Comparison of ENCODE assay signal across 16 cellular contexts in genomic region chr2:172248381-172249173, GRCh38.
DNase-seq lines count a peak whose midpoint lies in the region; ATAC-seq and TF ChIP-seq lines count a peak whose summit lies in the region.
"Had no signal": no experiment of that assay in that cellular context is flagged by ENCODE, and none has a peak within 500 bp of the region (broad histone marks: within the 10 kb centered on the region; RNA-seq: fewer than 3 reads in every experiment).

No MANE protein-coding gene starts in this region.

- H3K4me3 Mint-ChIP-seq in endodermal cell: no peak overlapping the region
- H3K4me3 Mint-ChIP-seq in CD8-positive, alpha-beta T cell: no peak overlapping the region
- H3K4me3 Mint-ChIP-seq: CD8-positive, alpha-beta memory T cell; dendritic cell treated with granulocyte-macrophage colony-stimulating factor and Interleukin-4, amounts not matched to agents 40 ng/mL and 50 ng/mL, for 4 days; naive thymus-derived CD8-positive, alpha-beta T cell had no signal

- CTCF ChIA-PET in CD8-positive, alpha-beta T cell (lab: Charles Lee): interaction anchor here (0.8 kb wide), 1 partner anchor 38 kb away, joined by 3 read pairs; no protein-coding TSS in a partner anchor

- DNase-seq in GM23248: peak; percentile 80
- DNase-seq in NCI-H82 treated with DMSO at 0.1 percent for 48 hours (lab: John Stamatoyannopoulos, UW; ENCODE audit: unreplicated experiment): peak; percentile 87
- peak; percentile 52 for DNase-seq in endodermal cell
- DNase-seq in osteoblast (ENCODE audit: insufficient read length, low spot score, missing footprints): no peak
- no peak for DNase-seq in CD8-positive, alpha-beta T cell
- no peak for DNase-seq in hepatocyte (ENCODE audit: low spot score)
- DNase-seq in midbrain (lab: John Stamatoyannopoulos, UW): no peak
- DNase-seq: activated T-cell treated with anti-CD3 and anti-CD28 coated beads for 4 hours; CD8-positive, alpha-beta memory T cell; gastrocnemius medialis; left cardiac atrium; naive thymus-derived CD8-positive, alpha-beta T cell; NCI-H2171 treated with DMSO at 0.1 percent for 48 hours; Right ventricle myocardium superior had no signal

- H3F3A ChIP-seq in GM23248 (ENCODE audit: insufficient read depth): peaks cover 56% of the 10 kb centered on the region

- H3K4me1 ChIP-seq in GM23248 (ENCODE audit: insufficient read depth): peaks cover 61% of the 10 kb centered on the region
- H3K4me1 ChIP-seq in endodermal cell (ENCODE audit: control insufficient read depth, insufficient read depth, low read length): no peaks in the 10 kb centered on the region
- peaks cover 45% of the 10 kb centered on the region for H3K4me1 ChIP-seq in osteoblast (ENCODE audit: insufficient read depth, low read length)
- peaks cover 6% of the 10 kb centered on the region for H3K4me1 ChIP-seq in CD8-positive, alpha-beta T cell (ENCODE audit: insufficient read depth, low read length)
- peaks cover 4% of the 10 kb centered on the region for H3K4me1 ChIP-seq in hepatocyte (ENCODE audit: insufficient read depth)
- H3K4me1 ChIP-seq: gastrocnemius medialis had no signal

- H4K20me1 ChIP-seq in GM23248 (ENCODE audit: insufficient read depth) (no peaks in the 10 kb centered on the region), osteoblast (ENCODE audit: insufficient read depth, low read length) (no peaks in the 10 kb centered on the region), hepatocyte (ENCODE audit: insufficient read depth, poor library complexity, severe bottlenecking) (no peaks in the 10 kb centered on the region)

- H3K9me3 ChIP-seq in GM23248 (ENCODE audit: low read depth) (no peaks in the 10 kb centered on the region), endodermal cell (ENCODE audit: control insufficient read depth, low read length) (no peaks in the 10 kb centered on the region), osteoblast (ENCODE audit: low read depth, low read length) (no peaks in the 10 kb centered on the region), hepatocyte (ENCODE audit: low read depth) (no peaks in the 10 kb centered on the region)
- no peaks in the 10 kb centered on the region for H3K9me3 ChIP-seq in CD8-positive, alpha-beta T cell (ENCODE audit: low read length)
- H3K9me3 ChIP-seq: gastrocnemius medialis had no signal

- H3K4me3 ChIP-seq in GM23248 (no peak overlapping the region), endodermal cell (ENCODE audit: low read length) (no peak overlapping the region), osteoblast (ENCODE audit: insufficient read depth, low read length) (no peak overlapping the region), hepatocyte (no peak overlapping the region)
- H3K4me3 ChIP-seq in CD8-positive, alpha-beta T cell (ENCODE audit: low read depth, low read length): no peak overlapping the region
- H3K4me3 ChIP-seq: gastrocnemius medialis had no signal

- H3K27me3 Mint-ChIP-seq in endodermal cell (ENCODE audit: insufficient read depth): peaks cover 18% of the 10 kb centered on the region
- H3K27me3 Mint-ChIP-seq in CD8-positive, alpha-beta T cell (ENCODE audit: low read depth): no peaks in the 10 kb centered on the region

- H3K27me3 ChIP-seq in GM23248 (replicated peaks; ENCODE audit: insufficient read depth): no peaks in the 10 kb centered on the region
- no peaks in the 10 kb centered on the region for H3K27me3 ChIP-seq in endodermal cell (ENCODE audit: control insufficient read depth, insufficient read depth, low read length, poor library complexity, severe bottlenecking)
- H3K27me3 ChIP-seq in osteoblast (ENCODE audit: insufficient read depth, low read length): no peaks in the 10 kb centered on the region
- no peaks in the 10 kb centered on the region for H3K27me3 ChIP-seq in CD8-positive, alpha-beta T cell (ENCODE audit: insufficient read depth, low read length)
- H3K27me3 ChIP-seq in hepatocyte: no peaks in the 10 kb centered on the region
- H3K27me3 ChIP-seq: gastrocnemius medialis had no signal

- 33 to 36% methylated on average over 5 of the region's 5 CpGs for WGBS in GM23248 (ENCODE audit: low coverage in 1 of 2, low lambda C conversion rate in 2 of 2, missing lambda C conversion rate in 2 of 2), 2 experiments
- 77 to 86% methylated on average over 3 to 5 of the region's 5 CpGs for WGBS in endodermal cell (ENCODE audit: insufficient coverage in 1 of 2, insufficient read length in 1 of 2), 2 experiments
- WGBS in hepatocyte (ENCODE audit: low lambda C conversion rate, missing lambda C conversion rate): 73% methylated on average over 5 of the region's 5 CpGs

- H3K9me3 Mint-ChIP-seq in endodermal cell: no peaks in the 10 kb centered on the region
- H3K9me3 Mint-ChIP-seq in CD8-positive, alpha-beta T cell: no peaks in the 10 kb centered on the region
- H3K9me3 Mint-ChIP-seq: CD8-positive, alpha-beta memory T cell had no signal

- no peak overlapping the region for H3K27ac Mint-ChIP-seq in endodermal cell
- H3K27ac Mint-ChIP-seq in CD8-positive, alpha-beta T cell: no peak overlapping the region
- H3K27ac Mint-ChIP-seq: dendritic cell treated with granulocyte-macrophage colony-stimulating factor and Interleukin-4, amounts not matched to agents 40 ng/mL and 50 ng/mL, for 4 days; naive thymus-derived CD8-positive, alpha-beta T cell had no signal

- H3K4me2 ChIP-seq in GM23248 (ENCODE audit: unreplicated experiment) (peak overlapping the region; percentile 24), osteoblast (ENCODE audit: insufficient read depth, low read length) (no peak overlapping the region), hepatocyte (no peak overlapping the region)

- H3K36me3 ChIP-seq in GM23248 (ENCODE audit: low read depth): no peaks in the 10 kb centered on the region
- H3K36me3 ChIP-seq in endodermal cell (ENCODE audit: control insufficient read depth, insufficient read depth, low read length): no peaks in the 10 kb centered on the region
- H3K36me3 ChIP-seq in osteoblast (ENCODE audit: insufficient read depth, low read length): no peaks in the 10 kb centered on the region
- no peaks in the 10 kb centered on the region for H3K36me3 ChIP-seq in CD8-positive, alpha-beta T cell (ENCODE audit: insufficient read depth, low read length)
- no peaks in the 10 kb centered on the region for H3K36me3 ChIP-seq in hepatocyte (replicated peaks; ENCODE audit: insufficient read depth, low read depth)
- H3K36me3 ChIP-seq: gastrocnemius medialis had no signal

- TF ChIP-seq CTCF in endodermal cell (conservative IDR thresholded peaks at IDR 0.05) (no peak), osteoblast (IDR thresholded peaks at IDR 0.05; ENCODE audit: extremely low read depth, low read depth, low read length) (no peak), hepatocyte (IDR thresholded peaks at IDR 0.05; ENCODE audit: poor library complexity) (no peak)
- no peak for TF ChIP-seq CTCF in CD8-positive, alpha-beta T cell (IDR thresholded peaks at IDR 0.05)

- intact Hi-C loops in CD8-positive, alpha-beta T cell (cut with DNase I, micrococcal nuclease): no loop called here

- POLR2A ChIA-PET in CD8-positive, alpha-beta T cell (lab: Charles Lee): interaction anchor here (0.6 kb wide), 1 partner anchor 40 kb away, joined by 4 read pairs; no protein-coding TSS in a partner anchor

- H3K4me1 Mint-ChIP-seq in endodermal cell: peaks cover 17% of the 10 kb centered on the region
- peaks cover 12% of the 10 kb centered on the region for H3K4me1 Mint-ChIP-seq in CD8-positive, alpha-beta T cell (ENCODE audit: low read depth)

- in situ Hi-C loops in GM23248 (cut with MboI): no loop called here

- H2AFZ ChIP-seq in GM23248 (0 out of 2 replicates have a peak overlapping the region, but pooled peaks have one; percentile 22), osteoblast (ENCODE audit: low read length) (peak overlapping the region; percentile 26), hepatocyte (no peak overlapping the region)

- no peaks in the 10 kb centered on the region for H3K36me3 Mint-ChIP-seq in endodermal cell (ENCODE audit: low read depth)
- no peaks in the 10 kb centered on the region for H3K36me3 Mint-ChIP-seq in CD8-positive, alpha-beta T cell
- H3K36me3 Mint-ChIP-seq: naive thymus-derived CD8-positive, alpha-beta T cell had no signal

- H3K79me2 ChIP-seq in GM23248 (ENCODE audit: insufficient read depth): no peaks in the 10 kb centered on the region
- no peaks in the 10 kb centered on the region for H3K79me2 ChIP-seq in osteoblast (ENCODE audit: insufficient read depth, low read length)
- H3K79me2 ChIP-seq in hepatocyte: no peaks in the 10 kb centered on the region

- H3K27ac ChIP-seq in GM23248: peak overlapping the region; percentile 50
- H3K27ac ChIP-seq in endodermal cell (ENCODE audit: low read depth, low read length): no peak overlapping the region
- no peak overlapping the region for H3K27ac ChIP-seq in osteoblast (ENCODE audit: low read depth, low read length)
- H3K27ac ChIP-seq in CD8-positive, alpha-beta T cell (ENCODE audit: low read depth, low read length): no peak overlapping the region
- H3K27ac ChIP-seq in hepatocyte: no peak overlapping the region
- H3K27ac ChIP-seq: gastrocnemius medialis had no signal

- ATAC-seq in CD8-positive, alpha-beta T cell: no peak
- ATAC-seq in HG03342 (IDR thresholded peaks at IDR 0.05; ENCODE audit: unreplicated experiment): no peak
- ATAC-seq: gastrocnemius medialis; left cardiac atrium; naive thymus-derived CD8-positive, alpha-beta T cell had no signal

- H3K9ac ChIP-seq in GM23248 (no peak overlapping the region), endodermal cell (ENCODE audit: extremely low read depth, low read length, poor library complexity, severe bottlenecking) (no peak overlapping the region)

- H3K9me2 ChIP-seq in GM23248 (ENCODE audit: insufficient read depth) (no peaks in the 10 kb centered on the region), hepatocyte (replicated peaks; ENCODE audit: insufficient read depth) (no peaks in the 10 kb centered on the region)

Comparison
In these comparisons a context has a peak if more than half of its experiments do, and no peak if none do; other contexts are left out.
1. DNase-seq: peak in GM23248 (single experiment), NCI-H82 treated with DMSO at 0.1 percent for 48 hours (single experiment) and endodermal cell (single experiment); none in osteoblast (single experiment), CD8-positive, alpha-beta T cell (0 of 7), hepatocyte (single experiment) and midbrain (single experiment).